ENCODE assay signal across 8 cellular contexts in genomic region chr3:185936814-185937688, GRCh38. TPM values are rescaled to one million over a fixed set of nuclear protein-coding genes. Genes with fewer than 3 reads are reported as not detected.
DNase-seq lines count a peak whose midpoint lies in the region; ATAC-seq lines count a peak whose summit lies in the region.

No MANE protein-coding gene starts in this region.

- H3K36me3 ChIP-seq in esophagus (ENCODE audit: control insufficient read depth in 2 of 2, insufficient read depth in 2 of 2, low read length in 1 of 2) = no peaks in the 10 kb centered on the region
- no peaks in the 10 kb centered on the region for H3K36me3 ChIP-seq in mucosa of stomach (ENCODE audit: control insufficient read depth, insufficient read depth, low read length)

- H3K9ac ChIP-seq in mucosa of stomach (ENCODE audit: low read length) = peak overlapping the region; percentile 100

- in situ Hi-C loops in Caki2 (cut with HindIII; ENCODE audit: low pct_unique_long_range_greater_than_20kb, low sequenced_read_pairs) = no loop called here
- in situ Hi-C loops in KBM-7 (cut with MboI; ENCODE audit: low pct_unique_long_range_greater_than_20kb, low sequenced_read_pairs) = no loop called here

- no peaks in the 10 kb centered on the region for H3K27me3 ChIP-seq in esophagus (ENCODE audit: control insufficient read depth in 1 of 2, insufficient read depth in 2 of 2, low read length in 2 of 2)
- H3K27me3 ChIP-seq in mucosa of stomach (ENCODE audit: control insufficient read depth, insufficient read depth, low read length) = no peaks in the 10 kb centered on the region

- peak overlapping the region; percentile 97 to 100 for H3K4me3 ChIP-seq in esophagus (ENCODE audit: low read depth in 1 of 2, low read length in 2 of 2)
- peak overlapping the region; percentile 60 for H3K4me3 ChIP-seq in mucosa of stomach (ENCODE audit: low read length)

- H3K9me3 ChIP-seq in esophagus (ENCODE audit: control insufficient read depth in 2 of 2, insufficient read depth in 1 of 2, low read depth in 1 of 2, low read length in 1 of 2) = no peaks in the 10 kb centered on the region
- no peaks in the 10 kb centered on the region for H3K9me3 ChIP-seq in mucosa of stomach (ENCODE audit: control insufficient read depth, low read length)

- DNase-seq in Caki2 (ENCODE audit: low read depth) (peak; percentile 86), KBM-7 (peak; percentile 89), OCI-M2 (lab: John Stamatoyannopoulos, UW; ENCODE audit: unreplicated experiment) (peak; percentile 21)
- peak; percentile 86 for DNase-seq in activated T-cell treated with anti-CD3 and anti-CD28 coated beads, Interleukin-2, amount 50 U/mL, for 1 hour
- peak; percentile 91 for DNase-seq in stimulated activated CD8-positive, alpha-beta memory T cell treated with anti-CD3 and anti-CD28 coated beads, Interleukin-4, amount 100 ng/mL, for 48 hours

- 0% methylated on average over 56 of the region's 56 CpGs for WGBS in esophagus, 2 donors

- H3K4me1 ChIP-seq in esophagus (ENCODE audit: control insufficient read depth in 2 of 2, insufficient read depth in 2 of 2, low read length in 1 of 2) = no peaks in the 10 kb centered on the region
- peaks cover 24% of the 10 kb centered on the region for H3K4me1 ChIP-seq in mucosa of stomach (ENCODE audit: control insufficient read depth, insufficient read depth, low read length)

- peak overlapping the region; percentile 100 for H3K27ac ChIP-seq in esophagus (ENCODE audit: low read depth in 2 of 2, low read length in 1 of 2)

- peak; percentile 46 for ATAC-seq in GM21619 (IDR thresholded peaks at IDR 0.05; ENCODE audit: unreplicated experiment)

RNA-seq across cellular contexts. Expression of gene TRA2B, which starts 0.8 kb away (rescaled TPM):
- total RNA-seq in Caki2 (2014; rRNA removed; shearing (Covaris generic); ENCODE audit: low replicate concordance) = 100 and 124 TPM in 2 replicates
- polyA plus RNA-seq in esophagus = 10 to 100 TPM; 56.6 to 71.1 TPM

Comparison
In these comparisons a context has a peak if more than half of its experiments do, and no peak if none do; other contexts are left out.
1. Peak in every context shown above with its lines: DNase-seq, ATAC-seq, H3K4me3 ChIP-seq and H3K27ac ChIP-seq.
2. DNase-seq: peak in every context shown above with its lines; median percentile 91 in stimulated activated CD8-positive, alpha-beta memory T cell treated with anti-CD3 and anti-CD28 coated beads, Interleukin-4, amount 100 ng/mL, for 48 hours; 89 in KBM-7; 86 in Caki2; 86 in activated T-cell treated with anti-CD3 and anti-CD28 coated beads, Interleukin-2, amount 50 U/mL, for 1 hour; 21 in OCI-M2.